22 cellular contexts compared by ENCODE assay signal in genomic region chr2:64681479-64681967, GRCh38. TPM values are rescaled to one million over a fixed set of nuclear protein-coding genes. Genes with fewer than 3 reads are reported as not detected.
DNase-seq lines count a peak whose midpoint lies in the region; ATAC-seq and TF ChIP-seq lines count a peak whose summit lies in the region.
"Had no signal": no experiment of that assay in that cellular context is flagged by ENCODE, and none has a peak within 500 bp of the region (broad histone marks: within the 10 kb centered on the region; RNA-seq: fewer than 3 reads in every experiment).

No MANE protein-coding gene starts in this region.

- H3K9me3 Mint-ChIP-seq in CD4-positive, alpha-beta T cell = no peaks in the 10 kb centered on the region
- H3K9me3 Mint-ChIP-seq in naive B cell = no peaks in the 10 kb centered on the region
- H3K9me3 Mint-ChIP-seq in activated naive CD4-positive, alpha-beta T cell treated with anti-CD3 and anti-CD28 coated beads, Interleukin-2, amount 10 ng/mL, durations not matched to agents 7 days and 5 days = no peaks in the 10 kb centered on the region
- H3K9me3 Mint-ChIP-seq: activated naive CD4-positive, alpha-beta T cell treated with anti-CD3 and anti-CD28 coated beads, Interleukin-2, amount 50 U/mL, for 24 hours; CD4-positive, alpha-beta memory T cell; HFFc6 had no signal

- POLR2A ChIA-PET in CD4-positive, alpha-beta T cell (lab: Charles Lee) = interaction anchor here (1.2 kb wide), 1 partner anchor 139 kb away, joined by 3 read pairs; no protein-coding TSS in a partner anchor
- POLR2A ChIA-PET in OCI-LY7 (lab: Charles Lee) = interaction anchor here (0.5 kb wide), 1 partner anchor 24 kb away, joined by 6 read pairs; no protein-coding TSS in a partner anchor

- peaks cover 27% of the 10 kb centered on the region for H3K4me1 ChIP-seq in OCI-LY7 (ENCODE audit: insufficient read depth, low read length, poor library complexity, severe bottlenecking)
- H3K4me1 ChIP-seq in body of pancreas = no peaks in the 10 kb centered on the region
- H3K4me1 ChIP-seq: right atrium auricular region had no signal

- CTCF ChIA-PET in CD4-positive, alpha-beta T cell (lab: Charles Lee) = no interaction called here
- CTCF ChIA-PET in OCI-LY7 (lab: Charles Lee; ENCODE audit: unreplicated experiment) = no interaction called here
- CTCF ChIA-PET in activated naive CD4-positive, alpha-beta T cell treated with anti-CD3 and anti-CD28 coated beads, Interleukin-2, amount 10 ng/mL, durations not matched to agents 7 days and 5 days (lab: Charles Lee) = no interaction called here

- H3K4me2 ChIP-seq in OCI-LY7 (ENCODE audit: low read length) = peak overlapping the region; percentile 33

- no peak overlapping the region for H3K4me3 Mint-ChIP-seq in CD4-positive, alpha-beta T cell
- peak overlapping the region in 5 of 8 donors; percentile 12 to 51 (median 47) for H3K4me3 Mint-ChIP-seq in naive B cell
- H3K4me3 Mint-ChIP-seq in activated naive CD4-positive, alpha-beta T cell treated with anti-CD3 and anti-CD28 coated beads, Interleukin-2, amount 10 ng/mL, durations not matched to agents 7 days and 5 days = no peak overlapping the region
- H3K4me3 Mint-ChIP-seq: activated naive CD4-positive, alpha-beta T cell treated with anti-CD3 and anti-CD28 coated beads, Interleukin-2, amount 50 U/mL, for 24 hours; CD4-positive, alpha-beta memory T cell; HFFc6 had no signal

- 0 out of 2 replicates have a peak, but pooled peaks cover 3% of the 10 kb centered on the region for H3K36me3 ChIP-seq in OCI-LY7 (ENCODE audit: insufficient read depth, low read length)
- no peaks in the 10 kb centered on the region for H3K36me3 ChIP-seq in body of pancreas (replicated peaks in 1 of 2; ENCODE audit: insufficient read depth in 1 of 2, low read depth in 2 of 2)
- H3K36me3 ChIP-seq: right atrium auricular region, vagina had no signal

- H3K27me3 ChIP-seq in CD4-positive, alpha-beta T cell (ENCODE audit: control insufficient read depth, insufficient read depth, low read length) = no peaks in the 10 kb centered on the region
- H3K27me3 ChIP-seq in body of pancreas = no peaks in the 10 kb centered on the region
- H3K27me3 ChIP-seq: right atrium auricular region, vagina had no signal

- DNase-seq in CD4-positive, alpha-beta T cell = no peak
- DNase-seq in OCI-LY7 (ENCODE audit: low spot score) (no peak), naive B cell (no peak), T-helper 9 cell (no peak), body of pancreas (no peak)
- DNase-seq in activated naive CD4-positive, alpha-beta T cell treated with anti-CD3 and anti-CD28 coated beads, Interleukin-2, amount 10 ng/mL, durations not matched to agents 7 days and 5 days = no peak
- DNase-seq: CD4-positive, alpha-beta memory T cell; cerebellar nuclear complex; effector CD8-positive, alpha-beta T cell; HFFc6; hypothalamus; MM.1S; NCI-H187; NCI-H345 had no signal

- no peak overlapping the region for H2AFZ ChIP-seq in OCI-LY7 (ENCODE audit: low read length)

- H3K36me3 Mint-ChIP-seq in CD4-positive, alpha-beta T cell (ENCODE audit: low read depth) = no peaks in the 10 kb centered on the region
- no peaks in the 10 kb centered on the region for H3K36me3 Mint-ChIP-seq in naive B cell
- H3K36me3 Mint-ChIP-seq in activated naive CD4-positive, alpha-beta T cell treated with anti-CD3 and anti-CD28 coated beads, Interleukin-2, amount 10 ng/mL, durations not matched to agents 7 days and 5 days = no peaks in the 10 kb centered on the region

- no peaks in the 10 kb centered on the region for H3K9me3 ChIP-seq in CD4-positive, alpha-beta T cell (ENCODE audit: control insufficient read depth, low read length)
- H3K9me3 ChIP-seq in OCI-LY7 (ENCODE audit: low read length) (no peaks in the 10 kb centered on the region), body of pancreas (no peaks in the 10 kb centered on the region)
- H3K9me3 ChIP-seq: right atrium auricular region, vagina had no signal

- ATAC-seq in CD4-positive, alpha-beta T cell (ENCODE audit: poor library complexity) = no peak
- ATAC-seq in HG02884 (IDR thresholded peaks at IDR 0.05; ENCODE audit: unreplicated experiment) (peak; percentile 31), naive B cell (ENCODE audit: low read depth in 2 of 2) (peak; percentile 82 to 85), GM19395 (IDR thresholded peaks at IDR 0.05; ENCODE audit: unreplicated experiment) (no peak), body of pancreas (no peak)
- ATAC-seq: esophagus mucosa, HepG2 had no signal

- no peaks in the 10 kb centered on the region for H3K9me2 ChIP-seq in OCI-LY7 (ENCODE audit: insufficient read depth, low read length)

- H3K4me3 ChIP-seq in OCI-LY7 (ENCODE audit: low read depth, low read length, poor library complexity, severe bottlenecking) (no peak overlapping the region), body of pancreas (no peak overlapping the region)
- H3K4me3 ChIP-seq: lung, right atrium auricular region, vagina had no signal

- peaks cover 58% of the 10 kb centered on the region for H3K4me1 Mint-ChIP-seq in CD4-positive, alpha-beta T cell (ENCODE audit: low read depth)
- H3K4me1 Mint-ChIP-seq in naive B cell = peaks cover 23 to 27% (median 25%) of the 10 kb centered on the region in 3 donors
- peaks cover 17% of the 10 kb centered on the region for H3K4me1 Mint-ChIP-seq in activated naive CD4-positive, alpha-beta T cell treated with anti-CD3 and anti-CD28 coated beads, Interleukin-2, amount 10 ng/mL, durations not matched to agents 7 days and 5 days

- BruUV-seq in OCI-LY7 (replicated peaks; lab: Mats Ljungman, UMichigan) = no TSS peak

- no peak for TF ChIP-seq POLR2A in body of pancreas (IDR thresholded peaks at IDR 0.05)

- peak overlapping the region; percentile 19 for H3K27ac Mint-ChIP-seq in CD4-positive, alpha-beta T cell
- peak overlapping the region; percentile 50 to 90 (median 70) for H3K27ac Mint-ChIP-seq in naive B cell
- no peak overlapping the region for H3K27ac Mint-ChIP-seq in activated naive CD4-positive, alpha-beta T cell treated with anti-CD3 and anti-CD28 coated beads, Interleukin-2, amount 10 ng/mL, durations not matched to agents 7 days and 5 days
- H3K27ac Mint-ChIP-seq: activated naive CD4-positive, alpha-beta T cell treated with anti-CD3 and anti-CD28 coated beads, Interleukin-2, amount 50 U/mL, for 24 hours; HFFc6 had no signal

- no peak overlapping the region for H3K27ac ChIP-seq in CD4-positive, alpha-beta T cell (ENCODE audit: low read depth, low read length)
- H3K27ac ChIP-seq in OCI-LY7 (ENCODE audit: low read depth, low read length, poor library complexity, severe bottlenecking) (no peak overlapping the region), body of pancreas (no peak overlapping the region)
- H3K27ac ChIP-seq: right atrium auricular region, vagina had no signal

- H4K20me1 ChIP-seq in OCI-LY7 (ENCODE audit: insufficient read depth, low read length) = no peaks in the 10 kb centered on the region

- WGBS in body of pancreas, 2 donors = 82 to 87% methylated on average over 2 of the region's 2 CpGs

- no peak for TF ChIP-seq CTCF in CD4-positive, alpha-beta T cell (IDR thresholded peaks at IDR 0.05)
- TF ChIP-seq CTCF in OCI-LY7 (conservative IDR thresholded peaks at IDR 0.05; ENCODE audit: low read length) (no peak), body of pancreas (IDR thresholded peaks at IDR 0.05) (no peak)

- intact Hi-C loops in CD4-positive, alpha-beta T cell (cut with DNase I, micrococcal nuclease) = loop anchor here in 1 of 2 experiments (5.0 kb wide), 1 partner anchor 34 kb away; no protein-coding TSS in a partner anchor
- intact Hi-C loops in OCI-LY7 (cut with micrococcal nuclease; ENCODE audit: unreplicated experiment) (no loop called here), body of pancreas (cut with DNase I) (no loop called here)

- no peaks in the 10 kb centered on the region for H3K79me2 ChIP-seq in OCI-LY7 (ENCODE audit: insufficient read depth, low read depth, low read length)

- H3K27me3 Mint-ChIP-seq in CD4-positive, alpha-beta T cell = no peaks in the 10 kb centered on the region
- H3K27me3 Mint-ChIP-seq in naive B cell = no peaks in the 10 kb centered on the region
- no peaks in the 10 kb centered on the region for H3K27me3 Mint-ChIP-seq in activated naive CD4-positive, alpha-beta T cell treated with anti-CD3 and anti-CD28 coated beads, Interleukin-2, amount 10 ng/mL, durations not matched to agents 7 days and 5 days
- H3K27me3 Mint-ChIP-seq: activated naive CD4-positive, alpha-beta T cell treated with anti-CD3 and anti-CD28 coated beads, Interleukin-2, amount 50 U/mL, for 24 hours; CD4-positive, alpha-beta memory T cell had no signal

RNA-seq across cellular contexts. Expression of gene SERTAD2, which starts 27.8 kb away (rescaled TPM):
- total RNA-seq in CD4-positive, alpha-beta T cell = 10 to 100 TPM; 50.5 to 54.1 TPM
- 10.7 and 11.5 TPM in 2 replicates for total RNA-seq in OCI-LY7 (2014; rRNA removed; shearing (Covaris generic))
- total RNA-seq in OCI-LY7 (2022) (53.2 and 54.5 TPM in 2 replicates), body of pancreas (1 to 10 TPM; 3.3 to 6.7 TPM)
- 10 to 100 TPM in 5 of 6 donors, 1 to 10 TPM in 1; 7.9 to 21.8 (median 13.2) TPM for polyA plus RNA-seq in naive B cell (ENCODE audit: low read depth in 6 of 6)

Comparison
In these comparisons a context has a peak if more than half of its experiments do, and no peak if none do; other contexts are left out.
1. ATAC-seq: peak in HG02884 (single experiment) and naive B cell (2 of 2); none in CD4-positive, alpha-beta T cell (single experiment), GM19395 (single experiment) and body of pancreas (single experiment).
2. H3K4me3 Mint-ChIP-seq: peak in naive B cell (5 of 8); none in CD4-positive, alpha-beta T cell (single experiment) and activated naive CD4-positive, alpha-beta T cell treated with anti-CD3 and anti-CD28 coated beads, Interleukin-2, amount 10 ng/mL, durations not matched to agents 7 days and 5 days (single experiment).